Comparison of ENCODE assay signal across 20 cellular contexts in the genomic region with DNA sequence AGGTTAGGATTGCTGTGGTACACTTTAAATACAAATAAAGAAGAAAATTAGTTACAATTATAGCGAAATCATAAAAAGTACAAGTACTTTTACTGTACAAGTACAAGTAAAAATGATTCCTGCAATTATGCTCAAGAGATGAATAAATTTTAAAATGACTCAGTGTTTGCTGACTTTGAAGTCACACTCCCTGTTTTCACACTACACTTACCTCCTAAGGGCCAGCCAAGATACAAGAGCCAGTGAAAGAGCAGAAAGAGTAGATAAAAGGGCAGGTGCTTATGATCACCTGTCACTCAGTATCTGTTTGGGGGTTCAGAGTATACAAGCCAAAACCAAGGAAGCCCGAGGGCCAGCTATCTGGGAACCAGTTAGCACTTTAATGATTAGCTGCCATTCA. TPM values are rescaled to one million over a fixed set of nuclear protein-coding genes. Genes with fewer than 3 reads are reported as not detected.
"Had no signal": no experiment of that assay in that cellular context is flagged by ENCODE, and none has a peak within 500 bp of the region (broad histone marks: within the 10 kb centered on the region; RNA-seq: fewer than 3 reads in every experiment).

No MANE protein-coding gene starts in this region.

- H3K27me3 ChIP-seq: neural progenitor cell, thyroid gland had no signal

- H3K27ac ChIP-seq: dorsolateral prefrontal cortex, left ventricle myocardium inferior, neural progenitor cell, thyroid gland had no signal

- H3K4me1 ChIP-seq: thyroid gland had no signal

- H3K9me3 ChIP-seq: left ventricle myocardium inferior, thyroid gland had no signal

- H3K36me3 ChIP-seq: left ventricle myocardium inferior, neural progenitor cell, thyroid gland had no signal

- DNase-seq: activated B cell treated with CpG ODN at 0.5 μM for 24 hours; activated CD4-positive, alpha-beta memory T cell treated with anti-CD3 and anti-CD28 coated beads, Interleukin-2, amount 10 ng/mL, durations not matched to agents 7 days and 5 days; activated CD4-positive, alpha-beta T cell treated with anti-CD3 and anti-CD28 coated beads for 4 hours; activated CD8-positive, alpha-beta memory T cell treated with anti-CD3 and anti-CD28 coated beads, Interleukin-2, amount 10 ng/mL, durations not matched to agents 7 days and 5 days; activated naive CD4-positive, alpha-beta T cell treated with Interleukin-2 at 50 U/mL for 16 hours; activated naive CD8-positive, alpha-beta T cell treated with anti-CD3 and anti-CD28 coated beads, Interleukin-2, amount 10 ng/mL, durations not matched to agents 7 days and 5 days; activated T-cell treated with anti-CD3 and anti-CD28 coated beads, Interleukin-2, amount 50 U/mL, for 1 hour; amygdala; dorsolateral prefrontal cortex; endodermal cell; erythroblast; kidney; left ventricle myocardium inferior; naive B cell; stimulated activated naive B cell treated with anti-CD40 and anti-IgM and Interleukin-4, amounts not matched to agents 10 μg/mL and 1 μg/mL and 100 μg/mL, for 72 hours; T-helper 9 cell; thyroid gland had no signal

- H3K4me3 ChIP-seq: dorsolateral prefrontal cortex, left ventricle myocardium inferior, neural progenitor cell, thyroid gland had no signal

- ATAC-seq: activated CD8-positive, alpha-beta memory T cell treated with anti-CD3 and anti-CD28 coated beads, Interleukin-2, amount 10 ng/mL, durations not matched to agents 7 days and 5 days; stimulated activated naive B cell treated with anti-CD40 and anti-IgM and Interleukin-4, amounts not matched to agents 10 μg/mL and 1 μg/mL and 100 μg/mL, for 72 hours had no signal

RNA-seq across cellular contexts. Expression of gene COL21A1, which starts 41.0 kb away (rescaled TPM):
- total RNA-seq: activated B cell treated with CpG ODN at 0.5 μM for 24 hours; activated CD4-positive, alpha-beta memory T cell treated with anti-CD3 and anti-CD28 coated beads, Interleukin-2, amount 10 ng/mL, durations not matched to agents 7 days and 5 days; activated CD8-positive, alpha-beta memory T cell treated with anti-CD3 and anti-CD28 coated beads, Interleukin-2, amount 10 ng/mL, durations not matched to agents 7 days and 5 days; activated naive CD8-positive, alpha-beta T cell treated with anti-CD3 and anti-CD28 coated beads, Interleukin-2, amount 10 ng/mL, durations not matched to agents 7 days and 5 days; activated T-helper 2 cell treated with anti-CD3 and anti-CD28 coated beads, Interferon-gamma antibody, Interleukin-2, Interleukin-4, amounts not matched to agents 10 μg/mL and 5 μg/mL and 100 μg/mL, durations not matched to agents 14 hours and 24 hours and 36 hours; mononuclear cell had no signal
